9 cellular contexts compared by ENCODE assay signal in genomic region chr4:80173387-80173786, GRCh38. TPM values are rescaled to one million over a fixed set of nuclear protein-coding genes. Genes with fewer than 3 reads are reported as not detected.
DNase-seq lines count a peak whose midpoint lies in the region; ATAC-seq, FAIRE-seq and TF ChIP-seq lines count a peak whose summit lies in the region.
"Had no signal": no experiment of that assay in that cellular context is flagged by ENCODE, and none has a peak within 500 bp of the region (broad histone marks: within the 10 kb centered on the region; RNA-seq: fewer than 3 reads in every experiment).

No MANE protein-coding gene starts in this region.

- peak; percentile 30 for FAIRE-seq in RCC 7860 (lab: Jason Lieb, UNC)
- no peak for FAIRE-seq in D721Med (lab: Jason Lieb, UNC)

- peak overlapping the region in 1 of 4 donors; percentile 2 for H3K27ac ChIP-seq in transverse colon
- H3K27ac ChIP-seq: right lobe of liver had no signal

- peaks cover 0 to 12% (median 0%) of the 10 kb centered on the region in 4 donors for H3K4me1 ChIP-seq in transverse colon
- H3K4me1 ChIP-seq: right lobe of liver had no signal

- intact Hi-C loops in transverse colon (cut with DNase I; ENCODE audit: low total_unique reads), result no loop called here

- in situ Hi-C loops in transverse colon (cut with MboI; ENCODE audit: low pct_ligation_motif_present in 1 of 4, low pct_unique_long_range_greater_than_20kb in 1 of 4, low sequenced_read_pairs in 3 of 4), result no loop called here

- TF ChIP-seq EP300 in transverse colon (IDR thresholded peaks at IDR 0.05; ENCODE audit: low read depth), result no peak

- DNase-seq in RCC 7860 (ENCODE audit: low spot score) (peak; percentile 44), dedifferentiated amniotic fluid mesenchymal stem cell (ENCODE audit: extremely low spot score) (peak; percentile 27), NCI-H1092 (lab: John Stamatoyannopoulos, UW) (no peak), D721Med (ENCODE audit: insufficient read length, low spot score) (no peak), SIG-M5 treated with dmso at 0.1 percent for 504 hours (lab: John Stamatoyannopoulos, UW; ENCODE audit: unreplicated experiment) (no peak), transverse colon (no peak)
- DNase-seq: right lobe of liver had no signal

- H3K36me3 ChIP-seq in transverse colon, result no peaks in the 10 kb centered on the region
- H3K36me3 ChIP-seq: right lobe of liver had no signal

- TF ChIP-seq POLR2A in transverse colon (IDR thresholded peaks at IDR 0.05), result no peak

- H3K9me3 ChIP-seq in transverse colon, result no peaks in the 10 kb centered on the region
- H3K9me3 ChIP-seq: right lobe of liver had no signal

- H3K27me3 ChIP-seq in transverse colon, result no peaks in the 10 kb centered on the region
- H3K27me3 ChIP-seq: right lobe of liver had no signal

- ATAC-seq in GM18867 (IDR thresholded peaks at IDR 0.05; ENCODE audit: unreplicated experiment) (peak; percentile 90), HG02870 (IDR thresholded peaks at IDR 0.05; ENCODE audit: unreplicated experiment) (peak; percentile 82)

- no peak for TF ChIP-seq CTCF in D721Med (IDR thresholded peaks at IDR 0.05; ENCODE audit: insufficient read depth, missing control alignments)
- TF ChIP-seq CTCF in transverse colon (IDR thresholded peaks at IDR 0.05), result no peak

- H3K4me3 ChIP-seq in transverse colon, result no peak overlapping the region
- H3K4me3 ChIP-seq: right lobe of liver had no signal

RNA-seq across cellular contexts. Expression of gene PRDM8, which starts 23.9 kb away (rescaled TPM):
- total RNA-seq in transverse colon, result 1 to 10 TPM in 3 of 4 donors, under 1 TPM in 1; 0.20 to 5.2 (median 3.2) TPM

Comparison
In these comparisons a context has a peak if more than half of its experiments do, and no peak if none do; other contexts are left out.
1. DNase-seq: peak in RCC 7860 (single experiment) and dedifferentiated amniotic fluid mesenchymal stem cell (single experiment); none in NCI-H1092 (single experiment), D721Med (single experiment), SIG-M5 treated with dmso at 0.1 percent for 504 hours (single experiment) and transverse colon (single experiment).